In the genomic region with DNA sequence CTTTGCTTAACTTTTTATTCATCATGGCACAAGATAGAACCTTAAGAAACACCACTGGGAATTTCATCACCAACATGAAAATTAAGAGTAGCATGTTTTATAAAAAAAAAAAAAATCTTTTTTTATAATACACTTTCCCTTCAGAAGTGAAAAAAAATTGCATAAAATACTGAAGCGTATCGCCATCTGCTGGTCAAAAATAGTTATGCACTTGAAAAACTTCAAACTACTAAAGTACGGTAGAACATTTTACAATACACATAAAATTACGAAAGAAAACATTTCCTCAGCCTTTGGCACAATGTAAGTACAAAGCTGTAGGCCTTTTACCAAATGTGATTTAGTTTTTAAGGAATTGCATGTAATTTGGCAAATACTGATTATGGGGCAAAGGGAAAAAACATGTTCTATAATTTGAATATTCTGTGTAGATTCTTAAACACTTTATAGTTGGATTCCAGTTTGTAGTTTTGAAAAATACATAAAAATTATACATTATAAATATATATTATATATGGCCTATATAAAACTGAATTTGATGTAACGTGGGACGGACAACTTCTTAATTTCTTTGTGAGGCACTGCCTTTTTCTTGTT, we compare ENCODE assay signal across 8 cellular contexts. TPM values are rescaled to one million over a fixed set of nuclear protein-coding genes. Genes with fewer than 3 reads are reported as not detected.
DNase-seq lines count a peak whose midpoint lies in the region; ATAC-seq and TF ChIP-seq lines count a peak whose summit lies in the region.

No MANE protein-coding gene starts in this region.

- H3K27me3 ChIP-seq in foreskin keratinocyte (no peaks in the 10 kb centered on the region), suprapubic skin (no peaks in the 10 kb centered on the region)

- no peaks in the 10 kb centered on the region for H3K9me3 ChIP-seq in suprapubic skin

- 26% methylated on average over 6 of the region's 6 CpGs for WGBS in suprapubic skin

- peak; percentile 34 for DNase-seq in AG08396 (ENCODE audit: low spot score)
- DNase-seq in GM12865 (ENCODE audit: low read depth) = peak; percentile 34
- DNase-seq in RKO (ENCODE audit: low spot score) = peak; percentile 41
- DNase-seq in foreskin keratinocyte = no peak
- DNase-seq in suprapubic skin (ENCODE audit: low spot score in 2 of 2) = no peak
- DNase-seq in activated CD4-positive, alpha-beta T cell treated with anti-CD3 and anti-CD28 coated beads for 1 hour = no peak

- ATAC-seq in foreskin keratinocyte = no peak
- no peak for ATAC-seq in HG02763 (IDR thresholded peaks at IDR 0.05; ENCODE audit: unreplicated experiment)
- no peak for ATAC-seq in GM18870 (IDR thresholded peaks at IDR 0.05; ENCODE audit: unreplicated experiment)

- TF ChIP-seq EP300 in suprapubic skin (IDR thresholded peaks at IDR 0.05) = no peak

- TF ChIP-seq CTCF in GM12865 (IDR thresholded peaks at IDR 0.05; ENCODE audit: insufficient read depth, low read depth, low read length, missing control alignments) (peak; percentile 21), foreskin keratinocyte (conservative IDR thresholded peaks at IDR 0.05) (peak; percentile 64), suprapubic skin (IDR thresholded peaks at IDR 0.05) (peak; percentile 42 to 45)

- no peak overlapping the region for H3K27ac ChIP-seq in foreskin keratinocyte
- no peak overlapping the region for H3K27ac ChIP-seq in suprapubic skin

- no peak overlapping the region for H3K4me3 ChIP-seq in GM12865 (ENCODE audit: low read depth, low read length)
- H3K4me3 ChIP-seq in suprapubic skin = no peak overlapping the region

- H3K4me1 ChIP-seq in foreskin keratinocyte (no peaks in the 10 kb centered on the region), suprapubic skin (no peaks in the 10 kb centered on the region)

- TF ChIP-seq POLR2A in suprapubic skin (IDR thresholded peaks at IDR 0.05) = no peak

- no peaks in the 10 kb centered on the region for H3K36me3 ChIP-seq in suprapubic skin

RNA-seq across cellular contexts. Expression of a gene that starts 26.5 kb away (rescaled TPM):
- 31.2 and 37.3 TPM in 2 replicates for total RNA-seq in foreskin keratinocyte
- 36.9 and 43.1 TPM in 2 replicates for polyA plus RNA-seq in foreskin keratinocyte
- total RNA-seq in suprapubic skin = 10 to 100 TPM in 3 of 4 donors, 1 to 10 TPM in 1; 6.8 to 15.2 (median 11.9) TPM

Comparison
In these comparisons a context has a peak if more than half of its experiments do, and no peak if none do; other contexts are left out.
1. DNase-seq: peak in AG08396 (single experiment), GM12865 (single experiment) and RKO (single experiment); none in foreskin keratinocyte (0 of 2), suprapubic skin (0 of 2) and activated CD4-positive, alpha-beta T cell treated with anti-CD3 and anti-CD28 coated beads for 1 hour (single experiment).
2. Peak in every context shown above with its lines, with median percentiles within 50 percentile points of each other: CTCF ChIP-seq.